Comparison of ENCODE assay signal across 9 cellular contexts in the genomic region with DNA sequence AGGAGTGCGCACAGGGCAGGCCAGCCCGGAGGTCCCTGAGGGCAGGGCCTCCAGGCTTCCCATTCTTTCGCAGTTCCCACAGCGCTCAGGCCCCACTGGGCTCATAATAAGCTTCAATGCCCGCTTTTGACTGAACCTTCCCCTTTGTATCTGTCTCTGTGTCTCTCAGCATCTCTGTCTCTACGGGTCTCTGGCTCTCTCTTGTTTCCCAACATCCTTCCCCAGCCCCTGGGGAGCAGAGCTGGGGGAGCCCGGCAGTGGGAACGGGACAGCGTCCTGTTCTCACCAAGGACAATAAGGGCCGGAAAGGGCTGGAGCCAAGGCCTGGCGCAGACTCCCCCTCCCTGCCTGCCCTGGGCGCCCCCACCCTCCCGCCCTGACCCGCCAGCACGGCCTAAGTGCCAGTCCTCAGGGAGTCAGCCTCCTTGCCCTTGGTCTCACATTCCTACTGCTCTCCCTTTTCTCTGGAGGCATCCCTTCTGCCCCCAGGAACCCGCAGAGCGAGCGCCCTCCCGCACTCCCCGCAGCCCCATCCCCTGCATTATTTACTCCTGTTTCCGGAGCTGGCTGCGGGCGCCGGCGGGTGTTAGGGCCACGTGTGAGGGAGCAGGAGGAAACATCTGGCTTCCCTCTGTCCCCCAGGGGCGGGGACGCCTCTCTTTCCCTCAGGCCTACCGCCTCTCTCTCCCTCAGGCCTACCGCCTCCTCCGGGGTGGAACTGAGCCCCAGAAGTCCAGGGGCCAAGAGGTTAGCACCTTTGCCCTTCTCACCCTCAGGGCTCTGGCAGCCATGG. TPM values are rescaled to one million over a fixed set of nuclear protein-coding genes. Genes with fewer than 3 reads are reported as not detected.
DNase-seq lines count a peak whose midpoint lies in the region; ATAC-seq and TF ChIP-seq lines count a peak whose summit lies in the region.
"Had no signal": no experiment of that assay in that cellular context is flagged by ENCODE, and none has a peak within 500 bp of the region (broad histone marks: within the 10 kb centered on the region; RNA-seq: fewer than 3 reads in every experiment).

No MANE protein-coding gene starts in this region.

- peaks cover 7% of the 10 kb centered on the region for H3K27me3 Mint-ChIP-seq in glutamatergic neuron (ENCODE audit: unreplicated experiment)
- H3K27me3 Mint-ChIP-seq: IgD-negative memory B cell had no signal

- H3K4me3 Mint-ChIP-seq in glutamatergic neuron (ENCODE audit: unreplicated experiment) = peak overlapping the region; percentile 76

- TF ChIP-seq POLR2A in Peyer's patch (IDR thresholded peaks at IDR 0.05) (no peak), tibial nerve (IDR thresholded peaks at IDR 0.05) (no peak)

- in situ Hi-C loops in GM13976 (cut with MboI; ENCODE audit: low sequenced_read_pairs, unreplicated experiment) = loop anchor here (5.0 kb wide), 1 partner anchor 74 kb away; no protein-coding TSS in a partner anchor

- no peaks in the 10 kb centered on the region for H3K79me2 ChIP-seq in parathyroid adenoma
- H3K79me2 ChIP-seq in smooth muscle cell (ENCODE audit: low read depth) = peaks cover 9% of the 10 kb centered on the region

- H3K4me2 ChIP-seq in parathyroid adenoma (ENCODE audit: low read length) (peak overlapping the region; percentile 1), smooth muscle cell (no peak overlapping the region)

- peak in 1 of 2 donors; percentile 25 for TF ChIP-seq EP300 in tibial nerve (IDR thresholded peaks at IDR 0.05)

- H3K27ac ChIP-seq in Peyer's patch = peak overlapping the region in 3 of 4 donors; percentile 44 to 61 (median 61)
- H3K27ac ChIP-seq in parathyroid adenoma = peak overlapping the region; percentile 24
- no peak overlapping the region for H3K27ac ChIP-seq in smooth muscle cell (ENCODE audit: low read depth)
- H3K27ac ChIP-seq in tibial nerve = peak overlapping the region in 2 of 4 donors; percentile 65 to 71

- H3K9me3 ChIP-seq in Peyer's patch (no peaks in the 10 kb centered on the region), parathyroid adenoma (ENCODE audit: control insufficient read depth, low read length) (no peaks in the 10 kb centered on the region), smooth muscle cell (replicated peaks; ENCODE audit: low read depth) (no peaks in the 10 kb centered on the region), tibial nerve (no peaks in the 10 kb centered on the region)

- H3K9ac ChIP-seq in parathyroid adenoma (no peak overlapping the region), smooth muscle cell (ENCODE audit: low read depth) (no peak overlapping the region)

- peaks cover 2% of the 10 kb centered on the region for H3K9me3 Mint-ChIP-seq in glutamatergic neuron (ENCODE audit: unreplicated experiment)
- H3K9me3 Mint-ChIP-seq: IgD-negative memory B cell had no signal

- 46% methylated on average over 23 of the region's 31 CpGs for WGBS in smooth muscle cell (ENCODE audit: low lambda C conversion rate)
- WGBS in tibial nerve, 2 donors = 13 to 19% methylated on average over 28 to 31 of the region's 31 CpGs

- ATAC-seq in HG02870 (IDR thresholded peaks at IDR 0.05; ENCODE audit: unreplicated experiment) = no peak
- no peak for ATAC-seq in HG02642 (IDR thresholded peaks at IDR 0.05; ENCODE audit: poor library complexity, unreplicated experiment)

- peaks cover 0 to 18% (median 5%) of the 10 kb centered on the region in 4 donors for H3K4me1 ChIP-seq in Peyer's patch
- no peaks in the 10 kb centered on the region for H3K4me1 ChIP-seq in parathyroid adenoma
- H3K4me1 ChIP-seq in smooth muscle cell (ENCODE audit: low read depth) = peaks cover 8% of the 10 kb centered on the region
- peaks cover 0 to 24% (median 14%) of the 10 kb centered on the region in 4 donors for H3K4me1 ChIP-seq in tibial nerve

- no peak overlapping the region for H2AFZ ChIP-seq in parathyroid adenoma
- no peak overlapping the region for H2AFZ ChIP-seq in smooth muscle cell (ENCODE audit: low read depth)

- H3K27me3 ChIP-seq in Peyer's patch (no peaks in the 10 kb centered on the region), parathyroid adenoma (ENCODE audit: control insufficient read depth, insufficient read depth, low read length) (no peaks in the 10 kb centered on the region), smooth muscle cell (ENCODE audit: low read depth) (no peaks in the 10 kb centered on the region), tibial nerve (no peaks in the 10 kb centered on the region)

- H3F3A ChIP-seq in smooth muscle cell (ENCODE audit: low read depth) = no peaks in the 10 kb centered on the region

- peak; percentile 28 for DNase-seq in GM13976 (ENCODE audit: low spot score)
- peak in 2 of 3 donors; percentile 18 to 54 for DNase-seq in Peyer's patch
- DNase-seq in glutamatergic neuron = peak; percentile 64
- DNase-seq in smooth muscle cell (lab: John Stamatoyannopoulos, UW; ENCODE audit: unreplicated experiment) = no peak
- no peak for DNase-seq in tibial nerve (ENCODE audit: low spot score in 2 of 2)

- TF ChIP-seq CTCF in GM13976 (IDR thresholded peaks at IDR 0.05; ENCODE audit: borderline replicate concordance, control extremely low read depth, extremely low read depth, insufficient read depth, missing control alignments) = no peak
- no peak for TF ChIP-seq CTCF in Peyer's patch (IDR thresholded peaks at IDR 0.05)
- TF ChIP-seq CTCF in glutamatergic neuron (IDR thresholded peaks at IDR 0.05; ENCODE audit: partially characterized antibody, unreplicated experiment) = no peak
- TF ChIP-seq CTCF in parathyroid adenoma (IDR thresholded peaks at IDR 0.05) = no peak
- no peak for TF ChIP-seq CTCF in smooth muscle cell (IDR thresholded peaks at IDR 0.05; ENCODE audit: borderline replicate concordance, insufficient read depth, poor library complexity, severe bottlenecking)
- TF ChIP-seq CTCF in tibial nerve (IDR thresholded peaks at IDR 0.05) = no peak

- no peaks in the 10 kb centered on the region for H3K36me3 Mint-ChIP-seq in glutamatergic neuron (ENCODE audit: unreplicated experiment)
- H3K36me3 Mint-ChIP-seq: IgD-negative memory B cell had no signal

- peaks cover 0 to 9% (median 0%) of the 10 kb centered on the region in 3 donors for H3K36me3 ChIP-seq in Peyer's patch
- H3K36me3 ChIP-seq in parathyroid adenoma (ENCODE audit: control insufficient read depth, insufficient read depth, low read length) = no peaks in the 10 kb centered on the region
- no peaks in the 10 kb centered on the region for H3K36me3 ChIP-seq in smooth muscle cell (ENCODE audit: low read depth)
- peaks cover 0 to 27% (median 0%) of the 10 kb centered on the region in 3 donors for H3K36me3 ChIP-seq in tibial nerve

- H4K20me1 ChIP-seq in smooth muscle cell (ENCODE audit: low read depth) = no peaks in the 10 kb centered on the region

- peaks cover 8% of the 10 kb centered on the region for H3K4me1 Mint-ChIP-seq in glutamatergic neuron (ENCODE audit: low read depth, unreplicated experiment)

- H3K4me3 ChIP-seq in Peyer's patch = no peak overlapping the region
- no peak overlapping the region for H3K4me3 ChIP-seq in parathyroid adenoma (ENCODE audit: low read depth, low read length)
- no peak overlapping the region for H3K4me3 ChIP-seq in smooth muscle cell
- no peak overlapping the region for H3K4me3 ChIP-seq in tibial nerve

- peak overlapping the region; percentile 62 for H3K27ac Mint-ChIP-seq in glutamatergic neuron (ENCODE audit: unreplicated experiment)

RNA-seq across cellular contexts. Expression of a gene that starts 6.5 kb away (rescaled TPM):
- 100 to 1,000 TPM; 111 to 137 (median 117) TPM for total RNA-seq in Peyer's patch
- total RNA-seq in glutamatergic neuron (ENCODE audit: unreplicated experiment) = 108 TPM
- total RNA-seq in smooth muscle cell = 192 and 283 TPM in 2 replicates
- polyA plus RNA-seq in smooth muscle cell = 607 and 642 TPM in 2 replicates
- 100 to 1,000 TPM; 102 to 167 (median 146) TPM for total RNA-seq in tibial nerve

RNA-seq across cellular contexts. Expression of a gene that starts 7.1 kb away (rescaled TPM):
- not detected for total RNA-seq in Peyer's patch
- 30.4 TPM for total RNA-seq in glutamatergic neuron (ENCODE audit: unreplicated experiment)
- 1.5 and 3.8 TPM in 2 replicates for total RNA-seq in smooth muscle cell
- 3.6 and 4.3 TPM in 2 replicates for polyA plus RNA-seq in smooth muscle cell
- 10 to 100 TPM in 2 of 4 donors, 1 to 10 TPM in 2; 6.0 to 20.4 (median 12.7) TPM for total RNA-seq in tibial nerve

RNA-seq across cellular contexts. Expression of a gene that starts 26.2 kb away (rescaled TPM):
- total RNA-seq in Peyer's patch = 10 to 100 TPM; 33.5 to 89.2 (median 65.0) TPM
- total RNA-seq in glutamatergic neuron (ENCODE audit: unreplicated experiment) = 27.7 TPM
- total RNA-seq in smooth muscle cell = 51.5 and 69.1 TPM in 2 replicates
- 75.8 and 79.9 TPM in 2 replicates for polyA plus RNA-seq in smooth muscle cell
- 100 to 1,000 TPM in 2 of 4 donors, 10 to 100 TPM in 2; 74.7 to 115 (median 95.6) TPM for total RNA-seq in tibial nerve

RNA-seq across cellular contexts. Expression of a gene that starts 30.9 kb away (rescaled TPM):
- total RNA-seq in Peyer's patch (10 to 100 TPM; 42.5 to 83.3 (median 46.7) TPM), glutamatergic neuron (ENCODE audit: unreplicated experiment) (8.6 TPM), smooth muscle cell (44.5 and 44.7 TPM in 2 replicates), tibial nerve (10 to 100 TPM in 3 of 4 donors, 1 to 10 TPM in 1; 5.7 to 33.9 (median 14.9) TPM)
- polyA plus RNA-seq in smooth muscle cell = 98.0 and 109 TPM in 2 replicates

RNA-seq across cellular contexts. Expression of a gene that starts 38.9 kb away (rescaled TPM):
- 100 to 1,000 TPM in 3 of 4 donors, 10 to 100 TPM in 1; 13.2 to 166 (median 145) TPM for total RNA-seq in Peyer's patch
- total RNA-seq in glutamatergic neuron (ENCODE audit: unreplicated experiment) = 1.7 TPM
- total RNA-seq in smooth muscle cell = 14.4 and 20.9 TPM in 2 replicates
- 16.4 and 53.5 TPM in 2 replicates for polyA plus RNA-seq in smooth muscle cell
- 10 to 100 TPM; 27.4 to 41.4 (median 34.0) TPM for total RNA-seq in tibial nerve
- polyA plus RNA-seq: IgD-negative memory B cell had no signal

Comparison
In these comparisons a context has a peak if more than half of its experiments do, and no peak if none do; other contexts are left out.
1. DNase-seq: peak in GM13976 (single experiment), Peyer's patch (2 of 3) and glutamatergic neuron (single experiment); none in smooth muscle cell (single experiment) and tibial nerve (0 of 2).